Comparison of ENCODE assay signal across 26 cellular contexts in the genomic region with DNA sequence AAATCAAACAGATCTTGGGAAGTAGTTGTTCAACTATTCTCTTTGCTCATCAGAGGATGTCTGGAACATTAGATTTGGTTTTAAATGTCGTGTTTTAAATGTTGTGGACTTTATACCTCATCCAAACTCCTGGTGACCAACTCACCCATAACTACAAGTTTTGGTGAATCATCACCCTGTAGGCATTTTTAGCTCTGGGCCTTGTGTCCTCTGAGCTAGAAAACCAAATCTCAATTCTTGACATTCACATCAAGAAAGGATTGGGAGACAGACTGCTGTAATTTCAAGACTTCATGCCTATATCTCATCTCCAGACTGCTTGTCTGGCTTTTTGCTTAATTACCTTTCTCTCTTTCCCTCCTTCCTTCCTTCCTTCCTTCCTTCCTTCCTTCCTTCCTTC.
"Had no signal": no experiment of that assay in that cellular context is flagged by ENCODE, and none has a peak within 500 bp of the region (broad histone marks: within the 10 kb centered on the region; RNA-seq: fewer than 3 reads in every experiment).

No MANE protein-coding gene starts in this region.

- H3K36me3 ChIP-seq: neutrophil, pancreas, prostate gland, right lobe of liver, sigmoid colon, suprapubic skin, tibial artery, transverse colon, upper lobe of right lung, uterus had no signal

- H3K27me3 ChIP-seq: neutrophil, pancreas, right lobe of liver, sigmoid colon, suprapubic skin, testis, tibial artery, transverse colon, upper lobe of right lung, uterus had no signal

- ATAC-seq: naive thymus-derived CD8-positive, alpha-beta T cell; natural killer cell treated with Interleukin-12 subunit alpha and Interleukin-12 subunit beta and Interleukin-15 and Interleukin-18, amount 100 ng/mL, for 72 hours; pancreas; right cardiac atrium; right lobe of liver; stimulated activated memory B cell treated with anti-CD40 and anti-IgM and Interleukin-4, amounts not matched to agents 10 μg/mL and 1 μg/mL and 100 μg/mL, for 72 hours; stimulated activated naive CD8-positive, alpha-beta T cell treated with anti-CD3 and anti-CD28 coated beads, Interleukin-15, amount 100 ng/mL, for 72 hours; stimulated activated naive CD8-positive, alpha-beta T cell treated with anti-CD3 and anti-CD28 coated beads, Interleukin-15, Interleukin-2, amounts not matched to agents 100 U/mL and 50 U/mL, for 24 hours; upper lobe of right lung had no signal

- H3K27ac ChIP-seq: neutrophil, pancreas, prostate gland, right lobe of liver, sigmoid colon, suprapubic skin, testis, tibial artery, transverse colon, upper lobe of right lung, uterus had no signal

- H3K4me3 ChIP-seq: pancreas, prostate gland, right lobe of liver, sigmoid colon, suprapubic skin, testis, tibial artery, transverse colon, upper lobe of right lung, uterus had no signal

- H3K4me1 ChIP-seq: pancreas, prostate gland, right lobe of liver, sigmoid colon, suprapubic skin, testis, tibial artery, transverse colon, upper lobe of right lung, uterus had no signal

- DNase-seq: naive thymus-derived CD8-positive, alpha-beta T cell; nephron progenitor cell; nucleus accumbens; pancreas; right cardiac atrium; right lobe of liver; sigmoid colon; small intestine; stimulated activated CD4-positive, alpha-beta T cell treated with anti-CD3 and anti-CD28 coated beads, Interleukin-15, amount 100 ng/mL, for 24 hours; stimulated activated CD4-positive, alpha-beta T cell treated with anti-CD3 and anti-CD28 coated beads, Interleukin-4, amount 100 ng/mL, for 1 hour; stimulated activated CD4-positive, alpha-beta T cell treated with anti-CD3 and anti-CD28 coated beads, Interleukin-4, amount 100 ng/mL, for 4 hours; stimulated activated CD8-positive, alpha-beta memory T cell treated with anti-CD3 and anti-CD28 coated beads, Interleukin-4, amount 100 ng/mL, for 48 hours; stimulated activated naive CD4-positive, alpha-beta T cell; stimulated activated naive CD8-positive, alpha-beta T cell treated with anti-CD3 and anti-CD28 coated beads, Interleukin-15, amount 100 ng/mL, for 72 hours; stimulated activated naive CD8-positive, alpha-beta T cell treated with anti-CD3 and anti-CD28 coated beads, Interleukin-15, Interleukin-2, amounts not matched to agents 100 U/mL and 50 U/mL, for 24 hours; substantia nigra; testis; tibial artery; transverse colon; upper lobe of right lung; uterus had no signal

- H3K9me3 ChIP-seq: pancreas, prostate gland, right lobe of liver, sigmoid colon, suprapubic skin, testis, tibial artery, transverse colon, upper lobe of right lung had no signal
